9 cellular contexts compared by ENCODE assay signal in genomic region chr2:119126650-119127049, GRCh38. TPM values are rescaled to one million over a fixed set of nuclear protein-coding genes. Genes with fewer than 3 reads are reported as not detected.
DNase-seq lines count a peak whose midpoint lies in the region; ATAC-seq and TF ChIP-seq lines count a peak whose summit lies in the region.
"Had no signal": no experiment of that assay in that cellular context is flagged by ENCODE, and none has a peak within 500 bp of the region (broad histone marks: within the 10 kb centered on the region; RNA-seq: fewer than 3 reads in every experiment).

No MANE protein-coding gene starts in this region.

- 20% methylated on average over 13 of the region's 13 CpGs for WGBS in liver
- WGBS in sigmoid colon, 2 donors = 12 to 18% methylated on average over 13 of the region's 13 CpGs

- H3K9me3 ChIP-seq in liver (ENCODE audit: control insufficient read depth in 4 of 4, low read length in 3 of 4) (no peaks in the 10 kb centered on the region), sigmoid colon (no peaks in the 10 kb centered on the region)

- H3K27me3 ChIP-seq in liver (ENCODE audit: control insufficient read depth in 4 of 4, insufficient read depth in 4 of 4, low read length in 3 of 4) (peaks cover 0 to 3% (median 0%) of the 10 kb centered on the region in 4 donors), sigmoid colon (peaks cover 0 to 51% (median 0%) of the 10 kb centered on the region in 3 donors)

- TF ChIP-seq CTCF in GM12872 (IDR thresholded peaks at IDR 0.05; ENCODE audit: insufficient read depth, low read depth, low read length) = peak; percentile 78
- TF ChIP-seq CTCF in liver (IDR thresholded peaks at IDR 0.05; ENCODE audit: low read depth, low read length, missing input control) = peak; percentile 34
- TF ChIP-seq CTCF in sigmoid colon (IDR thresholded peaks at IDR 0.05) = peak in 2 of 4 experiments; percentile 6 to 18

- no peaks in the 10 kb centered on the region for H3K9me3 Mint-ChIP-seq in activated T-cell treated with anti-CD3 and anti-CD28 coated beads, Interleukin-2, amount 50 U/mL, for 24 hours

- H3K27me3 Mint-ChIP-seq in activated T-cell treated with anti-CD3 and anti-CD28 coated beads, Interleukin-2, amount 50 U/mL, for 24 hours = peaks cover 26% of the 10 kb centered on the region

- no peaks in the 10 kb centered on the region for H3K4me1 Mint-ChIP-seq in activated T-cell treated with anti-CD3 and anti-CD28 coated beads, Interleukin-2, amount 50 U/mL, for 24 hours (ENCODE audit: low read depth)

- TF ChIP-seq RAD21 in liver (IDR thresholded peaks at IDR 0.05) = peak in 1 of 2 donors; percentile 55

- no peaks in the 10 kb centered on the region for H3K36me3 Mint-ChIP-seq in activated T-cell treated with anti-CD3 and anti-CD28 coated beads, Interleukin-2, amount 50 U/mL, for 24 hours (ENCODE audit: low read depth)

- DNase-seq in M059J (ENCODE audit: low read depth) (peak; percentile 17), sigmoid colon (no peak), NCI-H510A treated with DMSO at 0.1 percent for 48 hours (lab: John Stamatoyannopoulos, UW) (no peak), middle frontal gyrus (ENCODE audit: extremely low spot score, low spot score) (no peak)
- peak; percentile 39 for DNase-seq in activated T-cell treated with anti-CD3 and anti-CD28 coated beads, Interleukin-2, amount 50 U/mL, for 24 hours

- ATAC-seq in HG02852 (IDR thresholded peaks at IDR 0.05; ENCODE audit: unreplicated experiment) = no peak

- TF ChIP-seq POLR2A in sigmoid colon (IDR thresholded peaks at IDR 0.05) = no peak

- H3K27ac Mint-ChIP-seq in activated T-cell treated with anti-CD3 and anti-CD28 coated beads, Interleukin-2, amount 50 U/mL, for 24 hours = no peak overlapping the region

- H3K27ac ChIP-seq in liver (ENCODE audit: low read depth in 1 of 2, low read length in 2 of 2) (no peak overlapping the region), sigmoid colon (no peak overlapping the region)

- H3K4me3 ChIP-seq in liver (ENCODE audit: low read depth in 1 of 3, low read length in 3 of 3) = no peak overlapping the region
- H3K4me3 ChIP-seq in sigmoid colon = no peak overlapping the region

- intact Hi-C loops in sigmoid colon (cut with DNase I) = no loop called here

- no peaks in the 10 kb centered on the region for H3K4me1 ChIP-seq in liver (ENCODE audit: control insufficient read depth in 4 of 4, insufficient read depth in 4 of 4, low read length in 3 of 4)
- H3K4me1 ChIP-seq in sigmoid colon = no peaks in the 10 kb centered on the region

- TF ChIP-seq EP300 in sigmoid colon (IDR thresholded peaks at IDR 0.05) = no peak

- no peaks in the 10 kb centered on the region for H3K36me3 ChIP-seq in liver (ENCODE audit: control insufficient read depth in 4 of 4, insufficient read depth in 3 of 4, low read depth in 1 of 4, low read length in 3 of 4)
- no peaks in the 10 kb centered on the region for H3K36me3 ChIP-seq in sigmoid colon

- H3K4me3 Mint-ChIP-seq in activated T-cell treated with anti-CD3 and anti-CD28 coated beads, Interleukin-2, amount 50 U/mL, for 24 hours = no peak overlapping the region

- H3K9ac ChIP-seq in liver (ENCODE audit: low read depth in 1 of 2, low read length in 2 of 2) = no peak overlapping the region

TF ChIP-seq in liver, 16 proteins besides CTCF, POLR2A, EP300 and RAD21:
- TF ChIP-seq HNF4G (IDR thresholded peaks at IDR 0.05) (no peak), ATF3 (IDR thresholded peaks at IDR 0.05) (no peak), HNF4A (conservative IDR thresholded peaks at IDR 0.05) (no peak), MAX (IDR thresholded peaks at IDR 0.05) (no peak), YY1 (IDR thresholded peaks at IDR 0.05) (no peak), SP1 (IDR thresholded peaks at IDR 0.05) (no peak), FOXA2 (IDR thresholded peaks at IDR 0.05) (no peak), JUND (IDR thresholded peaks at IDR 0.05) (no peak)

RNA-seq across cellular contexts. Expression of gene C1QL2, which starts 31.9 kb away (rescaled TPM):
- total RNA-seq in M059J (2014; rRNA removed; shearing (Covaris generic)) = not detected in 2 replicates
- not detected for total RNA-seq in liver
- not detected for polyA plus RNA-seq in liver
- not detected for total RNA-seq in sigmoid colon
- not detected for polyA plus RNA-seq in sigmoid colon
- polyA plus RNA-seq: neural cell had no signal

Comparison
In these comparisons a context has a peak if more than half of its experiments do, and no peak if none do; other contexts are left out.
1. DNase-seq: peak in M059J (single experiment) and activated T-cell treated with anti-CD3 and anti-CD28 coated beads, Interleukin-2, amount 50 U/mL, for 24 hours (single experiment); none in sigmoid colon (single experiment), NCI-H510A treated with DMSO at 0.1 percent for 48 hours (single experiment) and middle frontal gyrus (single experiment).